Comparison of ENCODE assay signal across 9 cellular contexts in the genomic region with DNA sequence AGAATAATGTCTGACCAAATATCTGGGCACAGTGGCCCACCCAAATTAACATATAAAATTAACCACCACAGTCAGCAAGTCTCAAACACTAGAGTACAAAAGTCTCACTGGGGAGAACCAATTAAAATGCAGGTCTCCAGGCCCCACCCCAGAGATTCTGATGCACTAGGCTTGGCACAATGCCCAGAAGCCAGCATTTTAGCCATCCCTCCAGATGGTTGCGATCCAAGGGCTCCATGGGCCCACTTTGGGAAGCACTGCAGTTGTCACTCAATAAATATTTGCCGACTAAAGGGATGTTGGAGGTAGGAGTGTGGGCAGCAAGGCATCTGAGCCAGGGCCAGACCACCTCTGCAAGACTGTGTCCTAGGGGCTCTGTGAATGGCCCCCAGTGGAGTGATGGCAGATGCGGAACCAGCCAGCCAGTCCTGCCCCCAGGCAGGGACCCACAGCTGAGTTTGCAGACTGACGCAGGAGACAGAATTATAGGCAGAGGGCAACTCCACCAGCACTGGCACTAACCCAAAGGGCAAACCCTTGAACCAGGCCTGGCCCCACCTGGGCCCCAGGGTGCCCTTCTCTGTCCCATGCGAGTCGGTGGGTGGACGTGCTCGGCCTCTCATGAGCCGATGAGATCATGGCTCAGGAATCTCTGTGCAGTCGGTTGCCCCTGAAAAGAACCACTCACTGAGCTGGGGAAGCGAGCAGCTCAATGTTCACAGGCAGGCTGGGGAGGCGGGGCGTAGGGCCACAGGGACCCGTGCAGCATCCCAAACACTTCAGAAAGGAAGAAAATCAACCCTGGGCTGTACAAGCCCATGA. TPM values are rescaled to one million over a fixed set of nuclear protein-coding genes. Genes with fewer than 3 reads are reported as not detected.
DNase-seq lines count a peak whose midpoint lies in the region; ATAC-seq and TF ChIP-seq lines count a peak whose summit lies in the region.
"Had no signal": no experiment of that assay in that cellular context is flagged by ENCODE, and none has a peak within 500 bp of the region (broad histone marks: within the 10 kb centered on the region; RNA-seq: fewer than 3 reads in every experiment).

No MANE protein-coding gene starts in this region.

- H3K9ac ChIP-seq in fibroblast of lung (ENCODE audit: insufficient read depth, low read length) = no peak overlapping the region

- H3K36me3 ChIP-seq in fibroblast of lung (ENCODE audit: control insufficient read depth, insufficient read depth, low read length) = no peaks in the 10 kb centered on the region
- no peaks in the 10 kb centered on the region for H3K36me3 ChIP-seq in sigmoid colon

- H3K4me3 Mint-ChIP-seq in activated CD4-positive, alpha-beta memory T cell treated with anti-CD3 and anti-CD28 coated beads, Interleukin-2, amount 10 ng/mL, durations not matched to agents 7 days and 5 days = no peak overlapping the region
- H3K4me3 Mint-ChIP-seq: naive thymus-derived CD4-positive, alpha-beta T cell had no signal

- no peaks in the 10 kb centered on the region for H3K79me2 ChIP-seq in fibroblast of lung (ENCODE audit: control insufficient read depth, insufficient read depth, low read length)

- DNase-seq in ELF-1 (ENCODE audit: low read depth, low spot score) = peak; percentile 89
- peak; percentile 98 for DNase-seq in NCI-H82 (lab: John Stamatoyannopoulos, UW)
- DNase-seq in fibroblast of lung (ENCODE audit: low read depth in 2 of 2) = peak; percentile 66 to 89
- DNase-seq in non-pigmented ciliary epithelial cell (ENCODE audit: low read depth) = peak; percentile 53
- DNase-seq in sigmoid colon = no peak
- no peak for DNase-seq in activated CD8-positive, alpha-beta memory T cell treated with anti-CD3 and anti-CD28 coated beads, Interleukin-2, amount 50 U/mL, for 4 hours
- no peak for DNase-seq in activated CD4-positive, alpha-beta memory T cell treated with anti-CD3 and anti-CD28 coated beads, Interleukin-2, amount 10 ng/mL, durations not matched to agents 7 days and 5 days
- DNase-seq: naive thymus-derived CD4-positive, alpha-beta T cell had no signal

- no peak overlapping the region for H2AFZ ChIP-seq in fibroblast of lung (ENCODE audit: low read length)

- H3K27me3 Mint-ChIP-seq in activated CD4-positive, alpha-beta memory T cell treated with anti-CD3 and anti-CD28 coated beads, Interleukin-2, amount 10 ng/mL, durations not matched to agents 7 days and 5 days = peaks cover 20% of the 10 kb centered on the region

- ATAC-seq in HG02840 (IDR thresholded peaks at IDR 0.05; ENCODE audit: low FRiP score, unreplicated experiment) = no peak
- ATAC-seq: naive thymus-derived CD4-positive, alpha-beta T cell had no signal

- no peak for TF ChIP-seq POLR2A in sigmoid colon (IDR thresholded peaks at IDR 0.05)

- H3K4me3 ChIP-seq in fibroblast of lung (replicated peaks in 1 of 4; ENCODE audit: control extremely low read depth in 1 of 4, insufficient read depth in 1 of 4, low read depth in 3 of 4, low read length in 4 of 4) = no peak overlapping the region
- no peak overlapping the region for H3K4me3 ChIP-seq in sigmoid colon

- H3K4me1 Mint-ChIP-seq in activated CD4-positive, alpha-beta memory T cell treated with anti-CD3 and anti-CD28 coated beads, Interleukin-2, amount 10 ng/mL, durations not matched to agents 7 days and 5 days = peaks cover 41% of the 10 kb centered on the region

- no peaks in the 10 kb centered on the region for H3K9me3 Mint-ChIP-seq in activated CD4-positive, alpha-beta memory T cell treated with anti-CD3 and anti-CD28 coated beads, Interleukin-2, amount 10 ng/mL, durations not matched to agents 7 days and 5 days
- H3K9me3 Mint-ChIP-seq: naive thymus-derived CD4-positive, alpha-beta T cell had no signal

- no peak overlapping the region for H3K4me2 ChIP-seq in fibroblast of lung (ENCODE audit: extremely low read depth, insufficient read depth, low read length)

- CTCF ChIA-PET in activated CD4-positive, alpha-beta memory T cell treated with anti-CD3 and anti-CD28 coated beads, Interleukin-2, amount 10 ng/mL, durations not matched to agents 7 days and 5 days (lab: Charles Lee) = interaction anchor here (1.0 to 1.1 kb wide), 3 partner anchors 50 to 223 kb away, joined by 3 read pairs; no protein-coding TSS in a partner anchor

- WGBS in sigmoid colon, 2 donors = 62 to 68% methylated on average over 14 of the region's 14 CpGs

- H3K36me3 Mint-ChIP-seq in activated CD4-positive, alpha-beta memory T cell treated with anti-CD3 and anti-CD28 coated beads, Interleukin-2, amount 10 ng/mL, durations not matched to agents 7 days and 5 days (ENCODE audit: low read depth) = no peaks in the 10 kb centered on the region
- H3K36me3 Mint-ChIP-seq: naive thymus-derived CD4-positive, alpha-beta T cell had no signal

- H4K20me1 ChIP-seq in fibroblast of lung (ENCODE audit: control insufficient read depth, extremely low read depth, insufficient read depth, low read length) = no peaks in the 10 kb centered on the region

- H3K9me3 ChIP-seq in fibroblast of lung (ENCODE audit: control insufficient read depth, insufficient read depth, low read depth, low read length) = no peaks in the 10 kb centered on the region
- no peaks in the 10 kb centered on the region for H3K9me3 ChIP-seq in sigmoid colon

- POLR2A ChIA-PET in activated CD4-positive, alpha-beta memory T cell treated with anti-CD3 and anti-CD28 coated beads, Interleukin-2, amount 10 ng/mL, durations not matched to agents 7 days and 5 days (lab: Charles Lee) = no interaction called here

- intact Hi-C loops in sigmoid colon (cut with DNase I) = no loop called here

- H3K27ac ChIP-seq in fibroblast of lung (ENCODE audit: insufficient read depth, low read length) = no peak overlapping the region
- peak overlapping the region in 1 of 4 donors; percentile 50 for H3K27ac ChIP-seq in sigmoid colon

- peaks cover 8% of the 10 kb centered on the region for H3K27me3 ChIP-seq in fibroblast of lung (ENCODE audit: control insufficient read depth, insufficient read depth, low read length)
- no peaks in the 10 kb centered on the region for H3K27me3 ChIP-seq in sigmoid colon

- no peak for TF ChIP-seq EP300 in sigmoid colon (IDR thresholded peaks at IDR 0.05)

- H3K4me1 ChIP-seq in fibroblast of lung (ENCODE audit: control insufficient read depth, extremely low read depth, insufficient read depth, low read length) = peaks cover 3% of the 10 kb centered on the region
- H3K4me1 ChIP-seq in sigmoid colon = peaks cover 0 to 43% (median 31%) of the 10 kb centered on the region in 4 donors

- no peak overlapping the region for H3K27ac Mint-ChIP-seq in activated CD4-positive, alpha-beta memory T cell treated with anti-CD3 and anti-CD28 coated beads, Interleukin-2, amount 10 ng/mL, durations not matched to agents 7 days and 5 days
- H3K27ac Mint-ChIP-seq: naive thymus-derived CD4-positive, alpha-beta T cell had no signal

- TF ChIP-seq CTCF in fibroblast of lung (conservative IDR thresholded peaks at IDR 0.05 in 1 of 2, IDR thresholded peaks at IDR 0.05 in 1 of 2; ENCODE audit: low read depth in 1 of 2, low read length in 2 of 2) (no peak), sigmoid colon (IDR thresholded peaks at IDR 0.05) (no peak)

RNA-seq across cellular contexts. Expression of a gene that starts 49.7 kb away (rescaled TPM):
- total RNA-seq in fibroblast of lung (not detected in 2 replicates), sigmoid colon (under 1 TPM in 3 of 4 donors, not detected in 1; 0.36 to 0.68 (median 0.55) TPM)
- polyA plus RNA-seq in fibroblast of lung (not detected in 2 replicates), sigmoid colon (under 1 TPM in 2 of 3 donors, not detected in 1; 0.52 to 0.69 TPM)
- polyA plus RNA-seq in fibroblast of lung (2012) = not detected in 2 replicates
- polyA minus RNA-seq in fibroblast of lung (ENCODE audit: low replicate concordance) = not detected in 2 replicates
- under 1 TPM in 1 of 2 experiments, not detected in 1; 0.30 TPM for total RNA-seq in activated CD4-positive, alpha-beta memory T cell treated with anti-CD3 and anti-CD28 coated beads, Interleukin-2, amount 10 ng/mL, durations not matched to agents 7 days and 5 days
- polyA plus RNA-seq: naive thymus-derived CD4-positive, alpha-beta T cell had no signal

Comparison
In these comparisons a context has a peak if more than half of its experiments do, and no peak if none do; other contexts are left out.
1. DNase-seq: peak in ELF-1 (single experiment), NCI-H82 (single experiment), fibroblast of lung (2 of 2) and non-pigmented ciliary epithelial cell (single experiment); none in sigmoid colon (single experiment), activated CD8-positive, alpha-beta memory T cell treated with anti-CD3 and anti-CD28 coated beads, Interleukin-2, amount 50 U/mL, for 4 hours (single experiment) and activated CD4-positive, alpha-beta memory T cell treated with anti-CD3 and anti-CD28 coated beads, Interleukin-2, amount 10 ng/mL, durations not matched to agents 7 days and 5 days (single experiment).